Comparison of ENCODE assay signal across 1 cellular context in the genomic region with DNA sequence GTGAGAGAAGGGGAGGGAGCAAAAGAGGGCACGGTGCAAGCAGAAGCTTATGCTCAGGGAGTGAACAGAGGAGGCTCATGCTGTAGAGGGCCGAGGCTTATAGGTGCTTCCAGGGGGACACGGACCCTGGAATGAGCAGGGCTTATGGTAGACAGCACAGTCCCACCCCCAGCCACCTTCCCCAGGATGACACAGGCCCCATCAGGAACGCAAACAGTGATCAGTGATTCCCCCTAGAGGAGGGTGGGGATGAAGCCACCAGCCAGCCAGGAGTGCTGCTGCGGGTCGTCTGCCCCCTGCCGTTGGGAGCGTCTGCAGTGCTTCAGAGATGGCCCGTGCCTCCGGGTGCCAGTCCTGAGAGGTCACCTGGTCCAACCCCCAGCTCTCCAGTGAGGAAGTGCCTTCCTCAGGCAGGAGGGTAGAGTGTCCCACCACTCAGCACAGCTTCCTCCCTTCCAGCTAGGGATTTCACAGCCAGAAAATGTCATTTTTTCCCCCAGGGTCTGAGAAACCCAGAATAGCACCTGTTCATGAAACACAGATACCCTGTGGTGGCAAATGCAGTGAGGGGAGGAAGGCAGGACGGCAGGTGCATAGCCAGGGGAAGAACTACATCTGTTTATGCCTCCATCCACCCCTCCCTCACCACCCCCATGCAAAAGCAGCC.
A peak's percentile ranks its signal among the peaks of the same experiment; 100 is the strongest.
TF ChIP-seq lines count a peak whose summit lies in the region.

No MANE protein-coding gene starts in this region.

TF ChIP-seq in HepG2, 621 proteins besides CTCF, POLR2A, EP300 and RAD21 (continued from another document and continues in another):
- TF ChIP-seq, protein P1, sequence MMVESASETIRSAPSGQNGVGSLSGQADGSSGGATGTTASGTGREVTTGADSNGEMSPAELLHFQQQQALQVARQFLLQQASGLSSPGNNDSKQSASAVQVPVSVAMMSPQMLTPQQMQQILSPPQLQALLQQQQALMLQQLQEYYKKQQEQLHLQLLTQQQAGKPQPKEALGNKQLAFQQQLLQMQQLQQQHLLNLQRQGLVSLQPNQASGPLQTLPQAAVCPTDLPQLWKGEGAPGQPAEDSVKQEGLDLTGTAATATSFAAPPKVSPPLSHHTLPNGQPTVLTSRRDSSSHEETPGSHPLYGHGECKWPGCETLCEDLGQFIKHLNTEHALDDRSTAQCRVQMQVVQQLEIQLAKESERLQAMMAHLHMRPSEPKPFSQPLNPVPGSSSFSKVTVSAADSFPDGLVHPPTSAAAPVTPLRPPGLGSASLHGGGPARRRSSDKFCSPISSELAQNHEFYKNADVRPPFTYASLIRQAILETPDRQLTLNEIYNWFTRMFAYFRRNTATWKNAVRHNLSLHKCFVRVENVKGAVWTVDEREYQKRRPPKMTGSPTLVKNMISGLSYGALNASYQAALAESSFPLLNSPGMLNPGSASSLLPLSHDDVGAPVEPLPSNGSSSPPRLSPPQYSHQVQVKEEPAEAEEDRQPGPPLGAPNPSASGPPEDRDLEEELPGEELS (CRISPR knock-in tag; IDR thresholded peaks at IDR 0.05): 0 out of 2 replicates have a peak, but pooled peaks have one; percentile 33
- TF ChIP-seq FIP1L1 (IDR thresholded peaks at IDR 0.05; ENCODE audit: borderline replicate concordance, insufficient read depth, low read depth, low read length): no peak
- TF ChIP-seq HDAC6 (IDR thresholded peaks at IDR 0.05; ENCODE audit: low read depth, low read length): no peak
- TF ChIP-seq, protein P2, sequence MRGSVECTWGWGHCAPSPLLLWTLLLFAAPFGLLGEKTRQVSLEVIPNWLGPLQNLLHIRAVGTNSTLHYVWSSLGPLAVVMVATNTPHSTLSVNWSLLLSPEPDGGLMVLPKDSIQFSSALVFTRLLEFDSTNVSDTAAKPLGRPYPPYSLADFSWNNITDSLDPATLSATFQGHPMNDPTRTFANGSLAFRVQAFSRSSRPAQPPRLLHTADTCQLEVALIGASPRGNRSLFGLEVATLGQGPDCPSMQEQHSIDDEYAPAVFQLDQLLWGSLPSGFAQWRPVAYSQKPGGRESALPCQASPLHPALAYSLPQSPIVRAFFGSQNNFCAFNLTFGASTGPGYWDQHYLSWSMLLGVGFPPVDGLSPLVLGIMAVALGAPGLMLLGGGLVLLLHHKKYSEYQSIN (CRISPR knock-in tag; IDR thresholded peaks at IDR 0.05; ENCODE audit: borderline replicate concordance): no peak
- TF ChIP-seq ZNF367 (CRISPR knock-in tag; IDR thresholded peaks at IDR 0.05; ENCODE audit: borderline replicate concordance): no peak
- TF ChIP-seq HMGA1 (CRISPR knock-in tag; conservative IDR thresholded peaks at IDR 0.05): no peak
- TF ChIP-seq, protein P3, sequence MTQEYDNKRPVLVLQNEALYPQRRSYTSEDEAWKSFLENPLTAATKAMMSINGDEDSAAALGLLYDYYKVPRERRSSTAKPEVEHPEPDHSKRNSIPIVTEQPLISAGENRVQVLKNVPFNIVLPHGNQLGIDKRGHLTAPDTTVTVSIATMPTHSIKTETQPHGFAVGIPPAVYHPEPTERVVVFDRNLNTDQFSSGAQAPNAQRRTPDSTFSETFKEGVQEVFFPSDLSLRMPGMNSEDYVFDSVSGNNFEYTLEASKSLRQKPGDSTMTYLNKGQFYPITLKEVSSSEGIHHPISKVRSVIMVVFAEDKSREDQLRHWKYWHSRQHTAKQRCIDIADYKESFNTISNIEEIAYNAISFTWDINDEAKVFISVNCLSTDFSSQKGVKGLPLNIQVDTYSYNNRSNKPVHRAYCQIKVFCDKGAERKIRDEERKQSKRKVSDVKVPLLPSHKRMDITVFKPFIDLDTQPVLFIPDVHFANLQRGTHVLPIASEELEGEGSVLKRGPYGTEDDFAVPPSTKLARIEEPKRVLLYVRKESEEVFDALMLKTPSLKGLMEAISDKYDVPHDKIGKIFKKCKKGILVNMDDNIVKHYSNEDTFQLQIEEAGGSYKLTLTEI (CRISPR knock-in tag; conservative IDR thresholded peaks at IDR 0.05): no peak
- TF ChIP-seq ZSCAN20 (CRISPR knock-in tag; IDR thresholded peaks at IDR 0.05; ENCODE audit: borderline replicate concordance): no peak
- TF ChIP-seq ZNF441 (CRISPR knock-in tag; IDR thresholded peaks at IDR 0.05; ENCODE audit: borderline replicate concordance): no peak
- TF ChIP-seq, protein P4, sequence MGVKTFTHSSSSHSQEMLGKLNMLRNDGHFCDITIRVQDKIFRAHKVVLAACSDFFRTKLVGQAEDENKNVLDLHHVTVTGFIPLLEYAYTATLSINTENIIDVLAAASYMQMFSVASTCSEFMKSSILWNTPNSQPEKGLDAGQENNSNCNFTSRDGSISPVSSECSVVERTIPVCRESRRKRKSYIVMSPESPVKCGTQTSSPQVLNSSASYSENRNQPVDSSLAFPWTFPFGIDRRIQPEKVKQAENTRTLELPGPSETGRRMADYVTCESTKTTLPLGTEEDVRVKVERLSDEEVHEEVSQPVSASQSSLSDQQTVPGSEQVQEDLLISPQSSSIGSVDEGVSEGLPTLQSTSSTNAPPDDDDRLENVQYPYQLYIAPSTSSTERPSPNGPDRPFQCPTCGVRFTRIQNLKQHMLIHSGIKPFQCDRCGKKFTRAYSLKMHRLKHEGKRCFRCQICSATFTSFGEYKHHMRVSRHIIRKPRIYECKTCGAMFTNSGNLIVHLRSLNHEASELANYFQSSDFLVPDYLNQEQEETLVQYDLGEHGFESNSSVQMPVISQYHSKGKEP (CRISPR knock-in tag; IDR thresholded peaks at IDR 0.05): no peak
- TF ChIP-seq, protein P5, sequence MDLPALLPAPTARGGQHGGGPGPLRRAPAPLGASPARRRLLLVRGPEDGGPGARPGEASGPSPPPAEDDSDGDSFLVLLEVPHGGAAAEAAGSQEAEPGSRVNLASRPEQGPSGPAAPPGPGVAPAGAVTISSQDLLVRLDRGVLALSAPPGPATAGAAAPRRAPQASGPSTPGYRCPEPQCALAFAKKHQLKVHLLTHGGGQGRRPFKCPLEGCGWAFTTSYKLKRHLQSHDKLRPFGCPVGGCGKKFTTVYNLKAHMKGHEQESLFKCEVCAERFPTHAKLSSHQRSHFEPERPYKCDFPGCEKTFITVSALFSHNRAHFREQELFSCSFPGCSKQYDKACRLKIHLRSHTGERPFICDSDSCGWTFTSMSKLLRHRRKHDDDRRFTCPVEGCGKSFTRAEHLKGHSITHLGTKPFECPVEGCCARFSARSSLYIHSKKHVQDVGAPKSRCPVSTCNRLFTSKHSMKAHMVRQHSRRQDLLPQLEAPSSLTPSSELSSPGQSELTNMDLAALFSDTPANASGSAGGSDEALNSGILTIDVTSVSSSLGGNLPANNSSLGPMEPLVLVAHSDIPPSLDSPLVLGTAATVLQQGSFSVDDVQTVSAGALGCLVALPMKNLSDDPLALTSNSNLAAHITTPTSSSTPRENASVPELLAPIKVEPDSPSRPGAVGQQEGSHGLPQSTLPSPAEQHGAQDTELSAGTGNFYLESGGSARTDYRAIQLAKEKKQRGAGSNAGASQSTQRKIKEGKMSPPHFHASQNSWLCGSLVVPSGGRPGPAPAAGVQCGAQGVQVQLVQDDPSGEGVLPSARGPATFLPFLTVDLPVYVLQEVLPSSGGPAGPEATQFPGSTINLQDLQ (CRISPR knock-in tag; IDR thresholded peaks at IDR 0.05): no peak
- TF ChIP-seq NFE2 (CRISPR knock-in tag; IDR thresholded peaks at IDR 0.05): no peak
- no peak for TF ChIP-seq ZEB1 (IDR thresholded peaks at IDR 0.05; ENCODE audit: insufficient replicate concordance, low read depth)
- TF ChIP-seq ZMAT3 (CRISPR knock-in tag; conservative IDR thresholded peaks at IDR 0.05): no peak
- TF ChIP-seq, protein P6, sequence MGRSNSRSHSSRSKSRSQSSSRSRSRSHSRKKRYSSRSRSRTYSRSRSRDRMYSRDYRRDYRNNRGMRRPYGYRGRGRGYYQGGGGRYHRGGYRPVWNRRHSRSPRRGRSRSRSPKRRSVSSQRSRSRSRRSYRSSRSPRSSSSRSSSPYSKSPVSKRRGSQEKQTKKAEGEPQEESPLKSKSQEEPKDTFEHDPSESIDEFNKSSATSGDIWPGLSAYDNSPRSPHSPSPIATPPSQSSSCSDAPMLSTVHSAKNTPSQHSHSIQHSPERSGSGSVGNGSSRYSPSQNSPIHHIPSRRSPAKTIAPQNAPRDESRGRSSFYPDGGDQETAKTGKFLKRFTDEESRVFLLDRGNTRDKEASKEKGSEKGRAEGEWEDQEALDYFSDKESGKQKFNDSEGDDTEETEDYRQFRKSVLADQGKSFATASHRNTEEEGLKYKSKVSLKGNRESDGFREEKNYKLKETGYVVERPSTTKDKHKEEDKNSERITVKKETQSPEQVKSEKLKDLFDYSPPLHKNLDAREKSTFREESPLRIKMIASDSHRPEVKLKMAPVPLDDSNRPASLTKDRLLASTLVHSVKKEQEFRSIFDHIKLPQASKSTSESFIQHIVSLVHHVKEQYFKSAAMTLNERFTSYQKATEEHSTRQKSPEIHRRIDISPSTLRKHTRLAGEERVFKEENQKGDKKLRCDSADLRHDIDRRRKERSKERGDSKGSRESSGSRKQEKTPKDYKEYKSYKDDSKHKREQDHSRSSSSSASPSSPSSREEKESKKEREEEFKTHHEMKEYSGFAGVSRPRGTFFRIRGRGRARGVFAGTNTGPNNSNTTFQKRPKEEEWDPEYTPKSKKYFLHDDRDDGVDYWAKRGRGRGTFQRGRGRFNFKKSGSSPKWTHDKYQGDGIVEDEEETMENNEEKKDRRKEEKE (IDR thresholded peaks at IDR 0.05): no peak
- TF ChIP-seq MEIS1 (CRISPR knock-in tag; IDR thresholded peaks at IDR 0.05; ENCODE audit: borderline replicate concordance): no peak
- TF ChIP-seq, protein P7, sequence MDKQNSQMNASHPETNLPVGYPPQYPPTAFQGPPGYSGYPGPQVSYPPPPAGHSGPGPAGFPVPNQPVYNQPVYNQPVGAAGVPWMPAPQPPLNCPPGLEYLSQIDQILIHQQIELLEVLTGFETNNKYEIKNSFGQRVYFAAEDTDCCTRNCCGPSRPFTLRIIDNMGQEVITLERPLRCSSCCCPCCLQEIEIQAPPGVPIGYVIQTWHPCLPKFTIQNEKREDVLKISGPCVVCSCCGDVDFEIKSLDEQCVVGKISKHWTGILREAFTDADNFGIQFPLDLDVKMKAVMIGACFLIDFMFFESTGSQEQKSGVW (CRISPR knock-in tag; IDR thresholded peaks at IDR 0.05; ENCODE audit: borderline replicate concordance): no peak
- TF ChIP-seq, protein P8, sequence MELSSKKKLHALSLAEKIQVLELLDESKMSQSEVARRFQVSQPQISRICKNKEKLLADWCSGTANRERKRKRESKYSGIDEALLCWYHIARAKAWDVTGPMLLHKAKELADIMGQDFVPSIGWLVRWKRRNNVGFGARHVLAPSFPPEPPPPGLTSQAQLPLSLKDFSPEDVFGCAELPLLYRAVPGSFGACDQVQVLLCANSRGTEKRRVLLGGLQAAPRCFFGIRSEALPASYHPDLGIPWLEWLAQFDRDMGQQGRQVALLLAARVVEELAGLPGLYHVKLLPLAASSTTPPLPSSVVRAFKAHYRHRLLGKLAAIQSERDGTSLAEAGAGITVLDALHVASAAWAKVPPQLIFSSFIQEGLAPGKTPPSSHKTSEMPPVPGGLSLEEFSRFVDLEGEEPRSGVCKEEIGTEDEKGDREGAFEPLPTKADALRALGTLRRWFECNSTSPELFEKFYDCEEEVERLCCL (CRISPR knock-in tag; IDR thresholded peaks at IDR 0.05; ENCODE audit: borderline replicate concordance): no peak
- TF ChIP-seq BHLHE40 (IDR thresholded peaks at IDR 0.05; ENCODE audit: low read length): peak; percentile 59
- TF ChIP-seq, protein P9, sequence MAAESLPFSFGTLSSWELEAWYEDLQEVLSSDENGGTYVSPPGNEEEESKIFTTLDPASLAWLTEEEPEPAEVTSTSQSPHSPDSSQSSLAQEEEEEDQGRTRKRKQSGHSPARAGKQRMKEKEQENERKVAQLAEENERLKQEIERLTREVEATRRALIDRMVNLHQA (CRISPR knock-in tag; IDR thresholded peaks at IDR 0.05): no peak
- TF ChIP-seq, protein P10, sequence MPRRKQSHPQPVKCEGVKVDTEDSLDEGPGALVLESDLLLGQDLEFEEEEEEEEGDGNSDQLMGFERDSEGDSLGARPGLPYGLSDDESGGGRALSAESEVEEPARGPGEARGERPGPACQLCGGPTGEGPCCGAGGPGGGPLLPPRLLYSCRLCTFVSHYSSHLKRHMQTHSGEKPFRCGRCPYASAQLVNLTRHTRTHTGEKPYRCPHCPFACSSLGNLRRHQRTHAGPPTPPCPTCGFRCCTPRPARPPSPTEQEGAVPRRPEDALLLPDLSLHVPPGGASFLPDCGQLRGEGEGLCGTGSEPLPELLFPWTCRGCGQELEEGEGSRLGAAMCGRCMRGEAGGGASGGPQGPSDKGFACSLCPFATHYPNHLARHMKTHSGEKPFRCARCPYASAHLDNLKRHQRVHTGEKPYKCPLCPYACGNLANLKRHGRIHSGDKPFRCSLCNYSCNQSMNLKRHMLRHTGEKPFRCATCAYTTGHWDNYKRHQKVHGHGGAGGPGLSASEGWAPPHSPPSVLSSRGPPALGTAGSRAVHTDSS (CRISPR knock-in tag; conservative IDR thresholded peaks at IDR 0.05): no peak
- TF ChIP-seq, protein P11, sequence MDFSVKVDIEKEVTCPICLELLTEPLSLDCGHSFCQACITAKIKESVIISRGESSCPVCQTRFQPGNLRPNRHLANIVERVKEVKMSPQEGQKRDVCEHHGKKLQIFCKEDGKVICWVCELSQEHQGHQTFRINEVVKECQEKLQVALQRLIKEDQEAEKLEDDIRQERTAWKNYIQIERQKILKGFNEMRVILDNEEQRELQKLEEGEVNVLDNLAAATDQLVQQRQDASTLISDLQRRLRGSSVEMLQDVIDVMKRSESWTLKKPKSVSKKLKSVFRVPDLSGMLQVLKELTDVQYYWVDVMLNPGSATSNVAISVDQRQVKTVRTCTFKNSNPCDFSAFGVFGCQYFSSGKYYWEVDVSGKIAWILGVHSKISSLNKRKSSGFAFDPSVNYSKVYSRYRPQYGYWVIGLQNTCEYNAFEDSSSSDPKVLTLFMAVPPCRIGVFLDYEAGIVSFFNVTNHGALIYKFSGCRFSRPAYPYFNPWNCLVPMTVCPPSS (IDR thresholded peaks at IDR 0.05): no peak
- TF ChIP-seq, protein P12, sequence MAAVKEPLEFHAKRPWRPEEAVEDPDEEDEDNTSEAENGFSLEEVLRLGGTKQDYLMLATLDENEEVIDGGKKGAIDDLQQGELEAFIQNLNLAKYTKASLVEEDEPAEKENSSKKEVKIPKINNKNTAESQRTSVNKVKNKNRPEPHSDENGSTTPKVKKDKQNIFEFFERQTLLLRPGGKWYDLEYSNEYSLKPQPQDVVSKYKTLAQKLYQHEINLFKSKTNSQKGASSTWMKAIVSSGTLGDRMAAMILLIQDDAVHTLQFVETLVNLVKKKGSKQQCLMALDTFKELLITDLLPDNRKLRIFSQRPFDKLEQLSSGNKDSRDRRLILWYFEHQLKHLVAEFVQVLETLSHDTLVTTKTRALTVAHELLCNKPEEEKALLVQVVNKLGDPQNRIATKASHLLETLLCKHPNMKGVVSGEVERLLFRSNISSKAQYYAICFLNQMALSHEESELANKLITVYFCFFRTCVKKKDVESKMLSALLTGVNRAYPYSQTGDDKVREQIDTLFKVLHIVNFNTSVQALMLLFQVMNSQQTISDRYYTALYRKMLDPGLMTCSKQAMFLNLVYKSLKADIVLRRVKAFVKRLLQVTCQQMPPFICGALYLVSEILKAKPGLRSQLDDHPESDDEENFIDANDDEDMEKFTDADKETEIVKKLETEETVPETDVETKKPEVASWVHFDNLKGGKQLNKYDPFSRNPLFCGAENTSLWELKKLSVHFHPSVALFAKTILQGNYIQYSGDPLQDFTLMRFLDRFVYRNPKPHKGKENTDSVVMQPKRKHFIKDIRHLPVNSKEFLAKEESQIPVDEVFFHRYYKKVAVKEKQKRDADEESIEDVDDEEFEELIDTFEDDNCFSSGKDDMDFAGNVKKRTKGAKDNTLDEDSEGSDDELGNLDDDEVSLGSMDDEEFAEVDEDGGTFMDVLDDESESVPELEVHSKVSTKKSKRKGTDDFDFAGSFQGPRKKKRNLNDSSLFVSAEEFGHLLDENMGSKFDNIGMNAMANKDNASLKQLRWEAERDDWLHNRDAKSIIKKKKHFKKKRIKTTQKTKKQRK (IDR thresholded peaks at IDR 0.05; ENCODE audit: low read length): no peak
- 0 out of 2 replicates have a peak, but pooled peaks have one; percentile 19 for TF ChIP-seq KAT8 (CRISPR knock-in tag; IDR thresholded peaks at IDR 0.05)
- no peak for TF ChIP-seq CENPX (CRISPR knock-in tag; IDR thresholded peaks at IDR 0.05)
